ENCODE assay signal across 12 cellular contexts in genomic region chr22:46942816-46943783, GRCh38.
A peak's percentile ranks its signal among the peaks of the same experiment; 100 is the strongest.
DNase-seq lines count a peak whose midpoint lies in the region; ATAC-seq and TF ChIP-seq lines count a peak whose summit lies in the region.
"Had no signal": no experiment of that assay in that cellular context is flagged by ENCODE, and none has a peak within 500 bp of the region (broad histone marks: within the 10 kb centered on the region; RNA-seq: fewer than 3 reads in every experiment).

No MANE protein-coding gene starts in this region.

- ATAC-seq in activated naive CD8-positive, alpha-beta T cell treated with anti-CD3 and anti-CD28 coated beads, Interleukin-2, amount 50 U/mL, for 24 hours, result no peak
- ATAC-seq in GM18868 (IDR thresholded peaks at IDR 0.05; ENCODE audit: unreplicated experiment), result no peak
- no peak for ATAC-seq in GM21576 (IDR thresholded peaks at IDR 0.05; ENCODE audit: unreplicated experiment)

- no peak for TF ChIP-seq CTCF in sigmoid colon (IDR thresholded peaks at IDR 0.05)

- H3K27me3 Mint-ChIP-seq in activated naive CD8-positive, alpha-beta T cell treated with anti-CD3 and anti-CD28 coated beads, Interleukin-2, amount 50 U/mL, for 24 hours, result no peaks in the 10 kb centered on the region
- peaks cover 0 to 3% (median 0%) of the 10 kb centered on the region in 3 donors for H3K27me3 Mint-ChIP-seq in immature natural killer cell (ENCODE audit: low read depth in 3 of 3)

- no peak for TF ChIP-seq EP300 in sigmoid colon (IDR thresholded peaks at IDR 0.05)

- TF ChIP-seq POLR2A in sigmoid colon (IDR thresholded peaks at IDR 0.05), result no peak

- intact Hi-C loops in sigmoid colon (cut with DNase I), result no loop called here

- no peaks in the 10 kb centered on the region for H3K9me3 Mint-ChIP-seq in activated naive CD8-positive, alpha-beta T cell treated with anti-CD3 and anti-CD28 coated beads, Interleukin-2, amount 50 U/mL, for 24 hours
- no peaks in the 10 kb centered on the region for H3K9me3 Mint-ChIP-seq in immature natural killer cell

- H3K27me3 ChIP-seq in sigmoid colon, result no peaks in the 10 kb centered on the region

- in situ Hi-C loops in G401 (cut with HindIII; ENCODE audit: low sequenced_read_pairs), result no loop called here

- H3K9me3 ChIP-seq in sigmoid colon, result no peaks in the 10 kb centered on the region
- H3K9me3 ChIP-seq: Caco-2 had no signal

- H3K27ac ChIP-seq in sigmoid colon, result peak overlapping the region in 3 of 4 donors; percentile 22 to 65 (median 50)

- H3K36me3 ChIP-seq in sigmoid colon, result no peaks in the 10 kb centered on the region

- H3K4me3 Mint-ChIP-seq in activated naive CD8-positive, alpha-beta T cell treated with anti-CD3 and anti-CD28 coated beads, Interleukin-2, amount 50 U/mL, for 24 hours, result no peak overlapping the region
- peak overlapping the region; percentile 34 to 74 (median 63) for H3K4me3 Mint-ChIP-seq in immature natural killer cell

- H3K4me1 ChIP-seq in sigmoid colon, result no peaks in the 10 kb centered on the region
- H3K4me1 ChIP-seq: Caco-2 had no signal

- H3K4me1 Mint-ChIP-seq in activated naive CD8-positive, alpha-beta T cell treated with anti-CD3 and anti-CD28 coated beads, Interleukin-2, amount 50 U/mL, for 24 hours, result peaks cover 5% of the 10 kb centered on the region
- H3K4me1 Mint-ChIP-seq in immature natural killer cell, result peaks cover 22 to 48% of the 10 kb centered on the region in 2 donors

- H3K27ac Mint-ChIP-seq in activated naive CD8-positive, alpha-beta T cell treated with anti-CD3 and anti-CD28 coated beads, Interleukin-2, amount 50 U/mL, for 24 hours, result peak overlapping the region; percentile 2
- peak overlapping the region; percentile 4 to 84 (median 20) for H3K27ac Mint-ChIP-seq in immature natural killer cell

- H3K36me3 Mint-ChIP-seq in activated naive CD8-positive, alpha-beta T cell treated with anti-CD3 and anti-CD28 coated beads, Interleukin-2, amount 50 U/mL, for 24 hours (ENCODE audit: low read depth), result peaks cover 10% of the 10 kb centered on the region
- peaks cover 4 to 12% (median 7%) of the 10 kb centered on the region in 3 donors for H3K36me3 Mint-ChIP-seq in immature natural killer cell

- H3K4me3 ChIP-seq in sigmoid colon, result no peak overlapping the region

- 77 to 91% methylated on average over 22 of the region's 22 CpGs for WGBS in sigmoid colon, 2 donors

- DNase-seq in G401 (ENCODE audit: low spot score) (peak; percentile 70), immature natural killer cell (no peak), sigmoid colon (no peak), OCI-M1 (lab: John Stamatoyannopoulos, UW) (no peak), H4 (ENCODE audit: low spot score) (no peak)
- no peak for DNase-seq in activated naive CD8-positive, alpha-beta T cell treated with anti-CD3 and anti-CD28 coated beads, Interleukin-2, amount 50 U/mL, for 24 hours
- DNase-seq: activated CD4-positive, CD25-positive, alpha-beta regulatory T cell treated with anti-CD3 and anti-CD28 coated beads, Interleukin-2, amount 50 U/mL, for 72 hours; Caco-2; erythroblast; NCI-H1930 had no signal
